In genomic region chr11:70668204-70669202, GRCh38 we compare ENCODE assay signal across 1 cellular context.
TF ChIP-seq lines count a peak whose summit lies in the region.

No MANE protein-coding gene starts in this region.

TF ChIP-seq in H1, 55 proteins besides CTCF, POLR2A, EP300 and RAD21:
- TF ChIP-seq TCF12 (IDR thresholded peaks at IDR 0.05; ENCODE audit: low read depth, low read length) = no peak
- TF ChIP-seq RXRA (IDR thresholded peaks at IDR 0.05; ENCODE audit: insufficient read depth, low read depth, low read length) = no peak
- no peak for TF ChIP-seq SP4 (IDR thresholded peaks at IDR 0.05; ENCODE audit: low read length)
- no peak for TF ChIP-seq EZH2 (IDR thresholded peaks at IDR 0.05; ENCODE audit: low read depth, low read length, severe bottlenecking)
- no peak for TF ChIP-seq RBBP5 (IDR thresholded peaks at IDR 0.05; ENCODE audit: borderline replicate concordance, low read depth, low read length)
- no peak for TF ChIP-seq ZNF274 (IDR thresholded peaks at IDR 0.05; ENCODE audit: borderline replicate concordance, extremely low read depth, low read length)
